In the genomic region with DNA sequence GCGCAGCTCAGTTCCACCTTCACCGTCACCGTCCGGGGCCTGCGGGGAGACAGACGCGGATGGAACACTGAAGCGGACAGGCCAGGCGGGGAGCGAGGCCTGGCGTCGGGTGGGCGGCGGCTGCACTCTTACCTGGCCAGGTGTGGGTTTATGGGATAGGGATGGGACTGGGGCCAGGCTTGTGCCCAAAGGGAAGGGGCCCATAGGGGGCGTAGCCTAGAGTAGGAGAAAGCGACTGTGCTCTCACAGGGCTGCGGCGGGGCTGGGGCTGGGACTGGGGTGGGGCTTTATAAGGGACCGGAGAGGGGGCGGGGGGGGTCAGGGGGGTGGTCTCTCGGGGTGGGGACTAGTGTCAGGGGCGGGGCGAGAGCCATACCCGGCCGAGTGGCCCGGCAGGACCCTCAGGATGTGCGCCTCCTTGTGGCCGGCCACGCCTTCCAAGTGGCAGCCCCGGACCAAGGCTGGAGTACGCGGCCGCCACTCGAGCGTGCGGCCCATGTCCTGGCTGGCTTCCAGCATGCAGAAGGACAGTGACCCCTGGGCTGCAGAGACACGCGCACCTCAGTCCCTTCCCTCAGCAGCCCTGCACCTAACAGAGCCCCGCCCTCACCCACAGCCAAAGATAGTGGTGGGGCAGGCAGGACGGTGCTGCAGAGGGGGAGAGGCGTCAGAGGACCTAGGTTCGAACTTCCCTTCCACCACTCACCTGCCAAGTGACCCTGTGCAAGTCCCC, we compare ENCODE assay signal across 9 cellular contexts. TPM values are rescaled to one million over a fixed set of nuclear protein-coding genes. Genes with fewer than 3 reads are reported as not detected.
DNase-seq lines count a peak whose midpoint lies in the region; ATAC-seq and TF ChIP-seq lines count a peak whose summit lies in the region.
"Had no signal": no experiment of that assay in that cellular context is flagged by ENCODE, and none has a peak within 500 bp of the region (broad histone marks: within the 10 kb centered on the region; RNA-seq: fewer than 3 reads in every experiment).

No MANE protein-coding gene starts in this region.

- peak; percentile 78 for TF ChIP-seq CTCF in type B pancreatic cell (conservative IDR thresholded peaks at IDR 0.05)

- ATAC-seq in activated T-cell treated with anti-CD3 and anti-CD28 coated beads, Interleukin-2, amount 50 U/mL, for 72 hours (replicated peaks in 1 of 2): peak; percentile 32 to 36
- ATAC-seq in HG02763 (IDR thresholded peaks at IDR 0.05; ENCODE audit: unreplicated experiment): no peak

- no peaks in the 10 kb centered on the region for H3K9me3 Mint-ChIP-seq in activated T-cell treated with anti-CD3 and anti-CD28 coated beads, Interleukin-2, amount 50 U/mL, for 72 hours
- no peaks in the 10 kb centered on the region for H3K9me3 Mint-ChIP-seq in type B pancreatic cell
- H3K9me3 Mint-ChIP-seq: CD4-positive, alpha-beta memory T cell; naive B cell had no signal

- H3K4me1 Mint-ChIP-seq in activated T-cell treated with anti-CD3 and anti-CD28 coated beads, Interleukin-2, amount 50 U/mL, for 72 hours (ENCODE audit: low read depth): no peaks in the 10 kb centered on the region
- H3K4me1 Mint-ChIP-seq in type B pancreatic cell (ENCODE audit: unreplicated experiment): peaks cover 20% of the 10 kb centered on the region

- H3K4me3 Mint-ChIP-seq in activated T-cell treated with anti-CD3 and anti-CD28 coated beads, Interleukin-2, amount 50 U/mL, for 72 hours: no peak overlapping the region
- no peak overlapping the region for H3K4me3 Mint-ChIP-seq in type B pancreatic cell
- H3K4me3 Mint-ChIP-seq: CD4-positive, alpha-beta memory T cell had no signal

- no peaks in the 10 kb centered on the region for H3K27me3 Mint-ChIP-seq in activated T-cell treated with anti-CD3 and anti-CD28 coated beads, Interleukin-2, amount 50 U/mL, for 72 hours (ENCODE audit: low read depth)
- peaks cover 24% of the 10 kb centered on the region for H3K27me3 Mint-ChIP-seq in type B pancreatic cell
- H3K27me3 Mint-ChIP-seq: CD4-positive, alpha-beta memory T cell; naive B cell had no signal

- no peak overlapping the region for H3K27ac Mint-ChIP-seq in activated T-cell treated with anti-CD3 and anti-CD28 coated beads, Interleukin-2, amount 50 U/mL, for 72 hours
- H3K27ac Mint-ChIP-seq in type B pancreatic cell: no peak overlapping the region

- H3K36me3 Mint-ChIP-seq in activated T-cell treated with anti-CD3 and anti-CD28 coated beads, Interleukin-2, amount 50 U/mL, for 72 hours (ENCODE audit: insufficient read depth in 2 of 2): peaks cover 0 to 5% of the 10 kb centered on the region in 2 donors
- no peaks in the 10 kb centered on the region for H3K36me3 Mint-ChIP-seq in type B pancreatic cell
- H3K36me3 Mint-ChIP-seq: naive B cell had no signal

- no peak for DNase-seq in activated T-cell treated with anti-CD3 and anti-CD28 coated beads, Interleukin-2, amount 50 U/mL, for 72 hours
- no peak for DNase-seq in activated T-cell treated with anti-CD3 and anti-CD28 coated beads, Interleukin-2, amount 50 U/mL, for 1 hour
- DNase-seq in germinal center (ENCODE audit: low spot score) (peak; percentile 28), type B pancreatic cell (ENCODE audit: extremely low spot score, unreplicated experiment) (no peak)
- no peak for DNase-seq in activated CD4-positive, alpha-beta T cell treated with anti-CD3 and anti-CD28 coated beads for 1 hour
- DNase-seq: activated effector memory CD4-positive, alpha-beta T cell treated with anti-CD3 and anti-CD28 coated beads, Interleukin-2, amount 50 U/mL, for 16 hours; CD4-positive, alpha-beta memory T cell; naive B cell had no signal

RNA-seq across cellular contexts. Expression of gene FPGS, which starts 22.8 kb away (rescaled TPM):
- 10 to 100 TPM; 53.4 to 57.6 TPM for total RNA-seq in activated T-cell treated with anti-CD3 and anti-CD28 coated beads, Interleukin-2, amount 50 U/mL, for 72 hours
- 18.7 and 42.4 TPM in 2 replicates for total RNA-seq in type B pancreatic cell (ENCODE audit: low replicate concordance)

RNA-seq across cellular contexts. Expression of gene ENG, which starts 29.0 kb away (rescaled TPM):
- total RNA-seq in activated T-cell treated with anti-CD3 and anti-CD28 coated beads, Interleukin-2, amount 50 U/mL, for 72 hours: 10 to 100 TPM; 11.1 to 14.4 TPM
- 0.86 and 1.6 TPM in 2 replicates for total RNA-seq in type B pancreatic cell (ENCODE audit: low replicate concordance)

RNA-seq across cellular contexts. Expression of gene CDK9, which starts 39.7 kb away (rescaled TPM):
- total RNA-seq in activated T-cell treated with anti-CD3 and anti-CD28 coated beads, Interleukin-2, amount 50 U/mL, for 72 hours: 100 to 1,000 TPM in 1 of 2 donors, 10 to 100 TPM in 1; 99.4 to 105 TPM
- 65.8 and 77.3 TPM in 2 replicates for total RNA-seq in type B pancreatic cell (ENCODE audit: low replicate concordance)

RNA-seq across cellular contexts. Expression of gene SH2D3C, which starts 47.0 kb away (rescaled TPM):
- 10 to 100 TPM; 59.5 to 65.8 TPM for total RNA-seq in activated T-cell treated with anti-CD3 and anti-CD28 coated beads, Interleukin-2, amount 50 U/mL, for 72 hours
- 1.6 and 7.1 TPM in 2 replicates for total RNA-seq in type B pancreatic cell (ENCODE audit: low replicate concordance)

RNA-seq across cellular contexts. Expression of gene AK1, which starts 52.0 kb away (rescaled TPM):
- 10 to 100 TPM; 37.7 to 41.9 TPM for total RNA-seq in activated T-cell treated with anti-CD3 and anti-CD28 coated beads, Interleukin-2, amount 50 U/mL, for 72 hours
- total RNA-seq in type B pancreatic cell (ENCODE audit: low replicate concordance): 35.2 and 59.8 TPM in 2 replicates
